ENCODE assay signal across 11 cellular contexts in genomic region chr17:43210576-43210975, GRCh38. TPM values are rescaled to one million over a fixed set of nuclear protein-coding genes. Genes with fewer than 3 reads are reported as not detected.
DNase-seq lines count a peak whose midpoint lies in the region; ATAC-seq and TF ChIP-seq lines count a peak whose summit lies in the region.
"Had no signal": no experiment of that assay in that cellular context is flagged by ENCODE, and none has a peak within 500 bp of the region (broad histone marks: within the 10 kb centered on the region; RNA-seq: fewer than 3 reads in every experiment).

No MANE protein-coding gene starts in this region.

- peaks cover 35% of the 10 kb centered on the region for H3K4me1 Mint-ChIP-seq in stimulated activated naive CD8-positive, alpha-beta T cell treated with anti-CD3 and anti-CD28 coated beads, Interleukin-15, Interleukin-2, amounts not matched to agents 100 ng/mL and 50 ng/mL, for 24 hours (ENCODE audit: low read depth)
- peaks cover 18% of the 10 kb centered on the region for H3K4me1 Mint-ChIP-seq in activated naive CD8-positive, alpha-beta T cell treated with anti-CD3 and anti-CD28 coated beads, Interleukin-2, amount 10 ng/mL, durations not matched to agents 7 days and 5 days

- H3K4me3 Mint-ChIP-seq in stimulated activated naive CD8-positive, alpha-beta T cell treated with anti-CD3 and anti-CD28 coated beads, Interleukin-15, Interleukin-2, amounts not matched to agents 100 ng/mL and 50 ng/mL, for 24 hours: peak overlapping the region; percentile 95
- H3K4me3 Mint-ChIP-seq in activated naive CD8-positive, alpha-beta T cell treated with anti-CD3 and anti-CD28 coated beads, Interleukin-2, amount 10 ng/mL, durations not matched to agents 7 days and 5 days: peak overlapping the region; percentile 98

- H3K27ac ChIP-seq in PC-3 (ENCODE audit: low read length): no peak overlapping the region

- H3F3A ChIP-seq in PC-3 (ENCODE audit: low read length, unreplicated experiment): no peaks in the 10 kb centered on the region

- H3K9me3 ChIP-seq in mononuclear cell (ENCODE audit: low read depth, low read length): no peaks in the 10 kb centered on the region
- no peaks in the 10 kb centered on the region for H3K9me3 ChIP-seq in PC-3 (ENCODE audit: low read length)

- no peaks in the 10 kb centered on the region for H3K9me2 ChIP-seq in PC-3 (replicated peaks; ENCODE audit: low read length)

- no peak for TF ChIP-seq CTCF in PC-3 (conservative IDR thresholded peaks at IDR 0.05; ENCODE audit: low read depth, low read length)

- H3K4me2 ChIP-seq in PC-3 (ENCODE audit: low read length): no peak overlapping the region

- ATAC-seq in stimulated activated naive CD8-positive, alpha-beta T cell treated with anti-CD3 and anti-CD28 coated beads, Interleukin-15, Interleukin-2, amounts not matched to agents 100 U/mL and 50 U/mL, for 24 hours: no peak
- no peak for ATAC-seq in activated naive CD8-positive, alpha-beta T cell treated with anti-CD3 and anti-CD28 coated beads, Interleukin-2, amount 10 ng/mL, durations not matched to agents 7 days and 5 days (ENCODE audit: low read depth)
- no peak for ATAC-seq in PC-3

- no peaks in the 10 kb centered on the region for H3K27me3 Mint-ChIP-seq in stimulated activated naive CD8-positive, alpha-beta T cell treated with anti-CD3 and anti-CD28 coated beads, Interleukin-15, Interleukin-2, amounts not matched to agents 100 ng/mL and 50 ng/mL, for 24 hours
- no peaks in the 10 kb centered on the region for H3K27me3 Mint-ChIP-seq in activated naive CD8-positive, alpha-beta T cell treated with anti-CD3 and anti-CD28 coated beads, Interleukin-2, amount 10 ng/mL, durations not matched to agents 7 days and 5 days

- H3K4me1 ChIP-seq in mononuclear cell (ENCODE audit: insufficient read depth, low read length) (peaks cover 33% of the 10 kb centered on the region), PC-3 (ENCODE audit: insufficient read depth, low read length) (no peaks in the 10 kb centered on the region)

- no peaks in the 10 kb centered on the region for H3K9me3 Mint-ChIP-seq in stimulated activated naive CD8-positive, alpha-beta T cell treated with anti-CD3 and anti-CD28 coated beads, Interleukin-15, Interleukin-2, amounts not matched to agents 100 ng/mL and 50 ng/mL, for 24 hours
- no peaks in the 10 kb centered on the region for H3K9me3 Mint-ChIP-seq in activated naive CD8-positive, alpha-beta T cell treated with anti-CD3 and anti-CD28 coated beads, Interleukin-2, amount 10 ng/mL, durations not matched to agents 7 days and 5 days

- CTCF ChIA-PET in PC-3 (lab: Charles Lee): no interaction called here

- DNase-seq in stimulated activated naive CD8-positive, alpha-beta T cell treated with anti-CD3 and anti-CD28 coated beads, Interleukin-15, Interleukin-2, amounts not matched to agents 100 U/mL and 50 U/mL, for 24 hours: no peak
- no peak for DNase-seq in activated naive CD8-positive, alpha-beta T cell treated with anti-CD3 and anti-CD28 coated beads, Interleukin-2, amount 10 ng/mL, durations not matched to agents 7 days and 5 days
- DNase-seq in PC-3 (no peak), NCI-H82 treated with DMSO at 0.1 percent for 48 hours (lab: John Stamatoyannopoulos, UW; ENCODE audit: unreplicated experiment) (no peak)
- DNase-seq in activated effector memory CD4-positive, alpha-beta T cell treated with Interleukin-2 at 50 U/mL for 16 hours: no peak
- no peak for DNase-seq in stimulated activated CD4-positive, alpha-beta T cell treated with anti-CD3 and anti-CD28 coated beads, Interleukin-2, amount 100 ng/mL, for 48 hours
- DNase-seq: activated CD4-positive, CD25-positive, alpha-beta regulatory T cell; NK-92 treated with Interleukin-12 subunit alpha and Interleukin-12 subunit beta, amount 100 ng/mL, for 24 hours had no signal

- peak overlapping the region; percentile 98 for H3K27ac Mint-ChIP-seq in stimulated activated naive CD8-positive, alpha-beta T cell treated with anti-CD3 and anti-CD28 coated beads, Interleukin-15, Interleukin-2, amounts not matched to agents 100 ng/mL and 50 ng/mL, for 24 hours
- H3K27ac Mint-ChIP-seq in activated naive CD8-positive, alpha-beta T cell treated with anti-CD3 and anti-CD28 coated beads, Interleukin-2, amount 10 ng/mL, durations not matched to agents 7 days and 5 days: peak overlapping the region; percentile 94

- POLR2A ChIA-PET in activated naive CD8-positive, alpha-beta T cell treated with anti-CD3 and anti-CD28 coated beads, Interleukin-2, amount 10 ng/mL, durations not matched to agents 7 days and 5 days (lab: Charles Lee): interaction anchor here (1.0 to 10.4 kb wide), 5 partner anchors 37 to 212 kb away, joined by 3 to 221 read pairs (median 11); partner anchors contain the start of genes NBR1 and RPL27
- POLR2A ChIA-PET in PC-3 (lab: Charles Lee; ENCODE audit: unreplicated experiment): no interaction called here

- H3K79me2 ChIP-seq in PC-3 (ENCODE audit: low read length): no peaks in the 10 kb centered on the region

- no peak overlapping the region for H3K9ac ChIP-seq in PC-3 (ENCODE audit: low read length)

- no peaks in the 10 kb centered on the region for H4K20me1 ChIP-seq in PC-3 (ENCODE audit: low read length)

- H3K27me3 ChIP-seq in mononuclear cell (ENCODE audit: insufficient read depth, low read length): no peaks in the 10 kb centered on the region
- no peaks in the 10 kb centered on the region for H3K27me3 ChIP-seq in PC-3 (ENCODE audit: low read length)

- H3K36me3 Mint-ChIP-seq in stimulated activated naive CD8-positive, alpha-beta T cell treated with anti-CD3 and anti-CD28 coated beads, Interleukin-15, Interleukin-2, amounts not matched to agents 100 ng/mL and 50 ng/mL, for 24 hours (ENCODE audit: low read depth): peaks cover 29% of the 10 kb centered on the region
- peaks cover 11% of the 10 kb centered on the region for H3K36me3 Mint-ChIP-seq in activated naive CD8-positive, alpha-beta T cell treated with anti-CD3 and anti-CD28 coated beads, Interleukin-2, amount 10 ng/mL, durations not matched to agents 7 days and 5 days

- intact Hi-C loops in PC-3 (cut with micrococcal nuclease): no loop called here

- peak overlapping the region; percentile 66 for H3K4me3 ChIP-seq in mononuclear cell (ENCODE audit: low read length)
- no peak overlapping the region for H3K4me3 ChIP-seq in PC-3 (ENCODE audit: low read length)

- H2AFZ ChIP-seq in PC-3 (ENCODE audit: low read length): no peak overlapping the region

- no TSS peak for BruUV-seq in PC-3 (replicated peaks; lab: Mats Ljungman, UMichigan)

- H3K36me3 ChIP-seq in PC-3 (ENCODE audit: low read depth, low read length): no peaks in the 10 kb centered on the region

RNA-seq across cellular contexts. Expression of gene TMEM106A, which starts 1.1 kb away (rescaled TPM):
- total RNA-seq in activated naive CD8-positive, alpha-beta T cell treated with anti-CD3 and anti-CD28 coated beads, Interleukin-2, amount 10 ng/mL, durations not matched to agents 7 days and 5 days: 10 to 100 TPM; 20.3 TPM
- total RNA-seq in mononuclear cell (3.9 TPM), PC-3 (2014; rRNA removed) (not detected in 2 replicates)

RNA-seq across cellular contexts. Expression of gene CCDC200, which starts 17.8 kb away (rescaled TPM):
- total RNA-seq in activated naive CD8-positive, alpha-beta T cell treated with anti-CD3 and anti-CD28 coated beads, Interleukin-2, amount 10 ng/mL, durations not matched to agents 7 days and 5 days: under 1 TPM in 1 of 2 experiments, not detected in 1; 0.45 TPM
- total RNA-seq in mononuclear cell: 0.31 TPM
- total RNA-seq in PC-3 (2014; rRNA removed): not detected in 2 replicates
- total RNA-seq: pulmonary artery endothelial cell had no signal

RNA-seq across cellular contexts. Expression of gene RNU2-1, which starts 23.2 kb away (rescaled TPM):
- 1,000 to 10,000 TPM; 7,127 to 8,381 TPM for total RNA-seq in activated naive CD8-positive, alpha-beta T cell treated with anti-CD3 and anti-CD28 coated beads, Interleukin-2, amount 10 ng/mL, durations not matched to agents 7 days and 5 days
- not detected for total RNA-seq in mononuclear cell
- not detected in 2 replicates for total RNA-seq in PC-3 (2014; rRNA removed)
- total RNA-seq: pulmonary artery endothelial cell had no signal

RNA-seq across cellular contexts. Expression of gene NBR1, which starts 39.6 kb away (rescaled TPM):
- total RNA-seq in activated naive CD8-positive, alpha-beta T cell treated with anti-CD3 and anti-CD28 coated beads, Interleukin-2, amount 10 ng/mL, durations not matched to agents 7 days and 5 days: 10 to 100 TPM; 60.5 to 67.4 TPM
- total RNA-seq in mononuclear cell (34.3 TPM), PC-3 (2014; rRNA removed) (24.1 and 30.0 TPM in 2 replicates)

Comparison
In these comparisons a context has a peak if more than half of its experiments do, and no peak if none do; other contexts are left out.
1. RNA of gene RNU2-1, which starts 23.2 kb away (total RNA-seq): 7,127 to 8,381 TPM in activated naive CD8-positive, alpha-beta T cell treated with anti-CD3 and anti-CD28 coated beads, Interleukin-2, amount 10 ng/mL, durations not matched to agents 7 days and 5 days; not detected in mononuclear cell (single experiment) and not detected in PC-3; every median in the first group is over 1,000 times any median in the second.